In the genomic region with DNA sequence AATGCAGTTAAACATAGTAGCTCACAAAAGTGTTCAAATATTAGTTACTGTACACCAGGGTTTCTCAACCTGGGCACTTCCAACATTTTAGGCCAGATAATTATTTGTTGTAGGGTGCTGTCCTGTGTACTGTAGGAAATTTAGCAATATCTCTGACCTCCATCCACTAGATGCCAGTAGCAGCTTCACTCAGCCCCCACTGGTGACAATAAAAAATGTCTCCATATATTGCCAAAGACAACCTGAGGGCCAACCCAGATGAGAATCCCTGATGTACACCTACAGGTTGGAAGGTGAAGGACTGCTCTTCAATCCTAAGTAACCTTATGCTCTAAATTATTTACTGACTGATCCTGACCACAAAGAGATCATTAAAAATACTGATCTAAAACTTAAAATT, we compare ENCODE assay signal across 13 cellular contexts. TPM values are rescaled to one million over a fixed set of nuclear protein-coding genes. Genes with fewer than 3 reads are reported as not detected.
DNase-seq lines count a peak whose midpoint lies in the region; ATAC-seq and TF ChIP-seq lines count a peak whose summit lies in the region.
"Had no signal": no experiment of that assay in that cellular context is flagged by ENCODE, and none has a peak within 500 bp of the region (broad histone marks: within the 10 kb centered on the region; RNA-seq: fewer than 3 reads in every experiment).

No MANE protein-coding gene starts in this region.

- no peaks in the 10 kb centered on the region for H3K9me3 ChIP-seq in CD4-positive, alpha-beta T cell (ENCODE audit: control insufficient read depth, low read length)
- H3K9me3 ChIP-seq in OCI-LY7 (ENCODE audit: low read length) (0 out of 2 replicates have a peak, but pooled peaks cover 3% of the 10 kb centered on the region), suprapubic skin (no peaks in the 10 kb centered on the region)
- no peaks in the 10 kb centered on the region for H3K9me3 ChIP-seq in naive thymus-derived CD4-positive, alpha-beta T cell (ENCODE audit: control insufficient read depth in 2 of 3, low read length in 3 of 3)
- H3K9me3 ChIP-seq: sigmoid colon had no signal

- H3K36me3 ChIP-seq in OCI-LY7 (ENCODE audit: insufficient read depth, low read length): peaks cover 47% of the 10 kb centered on the region
- peaks cover 0 to 23% (median 0%) of the 10 kb centered on the region in 3 experiments for H3K36me3 ChIP-seq in naive thymus-derived CD4-positive, alpha-beta T cell (ENCODE audit: control insufficient read depth in 2 of 3, insufficient read depth in 3 of 3, low read length in 3 of 3)
- H3K36me3 ChIP-seq in suprapubic skin: peaks cover 23% of the 10 kb centered on the region

- peaks cover 63% of the 10 kb centered on the region for H3K36me3 Mint-ChIP-seq in CD4-positive, alpha-beta T cell (ENCODE audit: low read depth)
- H3K36me3 Mint-ChIP-seq in naive thymus-derived CD4-positive, alpha-beta T cell: peaks cover 23 to 54% (median 30%) of the 10 kb centered on the region in 5 donors

- H4K20me1 ChIP-seq in OCI-LY7 (ENCODE audit: insufficient read depth, low read length): no peaks in the 10 kb centered on the region

- BruUV-seq in OCI-LY7 (replicated peaks; lab: Mats Ljungman, UMichigan): no TSS peak

- H3K27ac Mint-ChIP-seq in CD4-positive, alpha-beta T cell: no peak overlapping the region
- peak overlapping the region in 1 of 9 donors; percentile 4 for H3K27ac Mint-ChIP-seq in naive thymus-derived CD4-positive, alpha-beta T cell
- H3K27ac Mint-ChIP-seq: activated T-helper 2 cell treated with anti-CD3 and anti-CD28 coated beads, Interferon-gamma antibody, Interleukin-2, Interleukin-4, amounts not matched to agents 10 μg/mL and 5 μg/mL and 100 μg/mL, durations not matched to agents 14 hours and 24 hours and 36 hours had no signal

- no peaks in the 10 kb centered on the region for H3K9me3 Mint-ChIP-seq in CD4-positive, alpha-beta T cell
- H3K9me3 Mint-ChIP-seq in naive thymus-derived CD4-positive, alpha-beta T cell: no peaks in the 10 kb centered on the region
- H3K9me3 Mint-ChIP-seq: activated T-helper 2 cell treated with anti-CD3 and anti-CD28 coated beads, Interferon-gamma antibody, Interleukin-2, Interleukin-4, amounts not matched to agents 10 μg/mL and 5 μg/mL and 100 μg/mL, durations not matched to agents 14 hours and 24 hours and 36 hours; naive B cell had no signal

- no peak overlapping the region for H3K4me2 ChIP-seq in OCI-LY7 (ENCODE audit: low read length)

- no peaks in the 10 kb centered on the region for H3K79me2 ChIP-seq in OCI-LY7 (ENCODE audit: insufficient read depth, low read depth, low read length)

- H3K27me3 ChIP-seq in CD4-positive, alpha-beta T cell (ENCODE audit: control insufficient read depth, insufficient read depth, low read length): no peaks in the 10 kb centered on the region
- no peaks in the 10 kb centered on the region for H3K27me3 ChIP-seq in naive thymus-derived CD4-positive, alpha-beta T cell (ENCODE audit: control insufficient read depth in 2 of 2, insufficient read depth in 2 of 2, low read length in 2 of 2)
- no peaks in the 10 kb centered on the region for H3K27me3 ChIP-seq in suprapubic skin
- H3K27me3 ChIP-seq: sigmoid colon had no signal

- no peak for DNase-seq in CD4-positive, alpha-beta T cell
- DNase-seq in OCI-LY7 (ENCODE audit: low spot score) (peak; percentile 41), ureter (ENCODE audit: low spot score) (no peak), suprapubic skin (ENCODE audit: low spot score in 2 of 2) (no peak), globus pallidus (ENCODE audit: low spot score) (no peak)
- DNase-seq in naive thymus-derived CD4-positive, alpha-beta T cell: no peak
- DNase-seq: islet precursor cell, naive B cell, sigmoid colon had no signal

- CTCF ChIA-PET in CD4-positive, alpha-beta T cell (lab: Charles Lee): no interaction called here
- CTCF ChIA-PET in OCI-LY7 (lab: Charles Lee; ENCODE audit: unreplicated experiment): no interaction called here
- CTCF ChIA-PET in naive thymus-derived CD4-positive, alpha-beta T cell (lab: Charles Lee): no interaction called here

- H3K4me1 ChIP-seq in OCI-LY7 (ENCODE audit: insufficient read depth, low read length, poor library complexity, severe bottlenecking) (no peaks in the 10 kb centered on the region), suprapubic skin (no peaks in the 10 kb centered on the region)
- H3K4me1 ChIP-seq in naive thymus-derived CD4-positive, alpha-beta T cell (ENCODE audit: control insufficient read depth in 2 of 2, insufficient read depth in 2 of 2, low read length in 2 of 2): no peaks in the 10 kb centered on the region

- TF ChIP-seq POLR2A in suprapubic skin (IDR thresholded peaks at IDR 0.05): no peak

- no peaks in the 10 kb centered on the region for H3K27me3 Mint-ChIP-seq in CD4-positive, alpha-beta T cell
- no peaks in the 10 kb centered on the region for H3K27me3 Mint-ChIP-seq in naive thymus-derived CD4-positive, alpha-beta T cell
- H3K27me3 Mint-ChIP-seq: naive B cell had no signal

- no peak overlapping the region for H2AFZ ChIP-seq in OCI-LY7 (ENCODE audit: low read length)

- H3K4me3 Mint-ChIP-seq in CD4-positive, alpha-beta T cell: no peak overlapping the region
- no peak overlapping the region for H3K4me3 Mint-ChIP-seq in naive thymus-derived CD4-positive, alpha-beta T cell
- H3K4me3 Mint-ChIP-seq: naive B cell had no signal

- H3K4me3 ChIP-seq in OCI-LY7 (ENCODE audit: low read depth, low read length, poor library complexity, severe bottlenecking) (no peak overlapping the region), suprapubic skin (no peak overlapping the region)
- H3K4me3 ChIP-seq in naive thymus-derived CD4-positive, alpha-beta T cell (ENCODE audit: low read length): no peak overlapping the region
- H3K4me3 ChIP-seq: sigmoid colon had no signal

- no peak for TF ChIP-seq CTCF in CD4-positive, alpha-beta T cell (IDR thresholded peaks at IDR 0.05)
- TF ChIP-seq CTCF in OCI-LY7 (conservative IDR thresholded peaks at IDR 0.05; ENCODE audit: low read length): peak; percentile 68
- no peak for TF ChIP-seq CTCF in suprapubic skin (IDR thresholded peaks at IDR 0.05)

- no peaks in the 10 kb centered on the region for H3K4me1 Mint-ChIP-seq in CD4-positive, alpha-beta T cell (ENCODE audit: low read depth)
- peaks cover 0 to 9% (median 0%) of the 10 kb centered on the region in 7 donors for H3K4me1 Mint-ChIP-seq in naive thymus-derived CD4-positive, alpha-beta T cell

- POLR2A ChIA-PET in CD4-positive, alpha-beta T cell (lab: Charles Lee): no interaction called here
- POLR2A ChIA-PET in OCI-LY7 (lab: Charles Lee): interaction anchor here (0.6 kb wide), 1 partner anchor 280 kb away, joined by 3 read pairs; no protein-coding TSS in a partner anchor
- POLR2A ChIA-PET in naive thymus-derived CD4-positive, alpha-beta T cell (lab: Charles Lee): no interaction called here

- H3K9me2 ChIP-seq in OCI-LY7 (ENCODE audit: insufficient read depth, low read length): no peaks in the 10 kb centered on the region

- TF ChIP-seq EP300 in suprapubic skin (IDR thresholded peaks at IDR 0.05): no peak

- no peak overlapping the region for H3K27ac ChIP-seq in CD4-positive, alpha-beta T cell (ENCODE audit: low read depth, low read length)
- H3K27ac ChIP-seq in OCI-LY7 (ENCODE audit: low read depth, low read length, poor library complexity, severe bottlenecking) (no peak overlapping the region), suprapubic skin (no peak overlapping the region)
- H3K27ac ChIP-seq in naive thymus-derived CD4-positive, alpha-beta T cell (ENCODE audit: low read depth, low read length): no peak overlapping the region
- H3K27ac ChIP-seq: sigmoid colon had no signal

- peak; percentile 49 for ATAC-seq in CD4-positive, alpha-beta T cell (ENCODE audit: poor library complexity)
- ATAC-seq in GM21737 (IDR thresholded peaks at IDR 0.05; ENCODE audit: unreplicated experiment) (peak; percentile 57), esophagus mucosa (peak; percentile 17)
- no peak for ATAC-seq in naive thymus-derived CD4-positive, alpha-beta T cell
- ATAC-seq: activated CD4-positive, CD25-positive, alpha-beta regulatory T cell treated with anti-CD3 and anti-CD28 coated beads, Interleukin-2, amount 50 U/mL, for 24 hours had no signal

- intact Hi-C loops in CD4-positive, alpha-beta T cell (cut with DNase I, micrococcal nuclease): no loop called here
- intact Hi-C loops in OCI-LY7 (cut with micrococcal nuclease; ENCODE audit: unreplicated experiment): no loop called here
- intact Hi-C loops in naive thymus-derived CD4-positive, alpha-beta T cell (cut with micrococcal nuclease): loop anchor here in 1 of 2 donors (5.0 kb wide), 1 partner anchor 34 kb away; the partner anchor contains the start of gene DCUN1D1

RNA-seq across cellular contexts. Expression of gene DCUN1D1, which starts 32.4 kb away (rescaled TPM):
- total RNA-seq in CD4-positive, alpha-beta T cell: 10 to 100 TPM; 35.4 to 38.9 TPM
- 12.7 and 19.4 TPM in 2 replicates for total RNA-seq in OCI-LY7 (2014; rRNA removed; shearing (Covaris generic))
- total RNA-seq in OCI-LY7 (2022) (43.9 and 44.0 TPM in 2 replicates), esophagus mucosa (37.1 TPM), ureter (41.6 TPM), suprapubic skin (10 to 100 TPM; 17.5 to 29.7 (median 23.0) TPM)
- total RNA-seq in naive thymus-derived CD4-positive, alpha-beta T cell: 10 to 100 TPM; 23.7 to 53.0 (median 34.0) TPM
- polyA plus RNA-seq in naive thymus-derived CD4-positive, alpha-beta T cell: 10 to 100 TPM; 22.2 to 23.9 TPM
